ENCODE assay signal across 8 cellular contexts in the genomic region with DNA sequence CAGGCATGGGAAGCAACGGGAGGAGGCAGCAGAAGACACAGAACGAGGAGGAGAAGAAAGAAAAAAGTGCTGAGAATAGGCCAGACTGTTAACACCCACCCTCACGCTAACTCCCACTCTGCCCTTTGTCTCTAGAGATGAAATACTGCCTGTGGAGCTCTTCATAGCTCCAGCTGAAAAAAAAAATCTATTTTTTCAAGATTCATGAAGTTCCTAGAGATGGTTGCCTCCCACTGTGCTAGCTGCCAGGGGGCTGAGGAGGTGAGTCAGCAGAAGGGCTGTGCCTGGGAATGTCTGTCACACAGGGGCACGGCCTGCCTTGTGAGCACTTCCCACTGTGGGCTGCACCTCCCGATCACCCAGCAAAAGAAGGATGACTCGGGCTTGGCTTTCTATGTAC. TPM values are rescaled to one million over a fixed set of nuclear protein-coding genes. Genes with fewer than 3 reads are reported as not detected.
A peak's percentile ranks its signal among the peaks of the same experiment; 100 is the strongest.
DNase-seq lines count a peak whose midpoint lies in the region; ATAC-seq and TF ChIP-seq lines count a peak whose summit lies in the region.

No MANE protein-coding gene starts in this region.

- peaks cover 12 to 14% of the 10 kb centered on the region in 2 donors for H3K4me1 Mint-ChIP-seq in effector memory CD8-positive, alpha-beta T cell (ENCODE audit: low read depth in 2 of 2)

- no peak for ATAC-seq in HG02970 (IDR thresholded peaks at IDR 0.05; ENCODE audit: low FRiP score, unreplicated experiment)
- no peak for ATAC-seq in effector memory CD8-positive, alpha-beta T cell (replicated peaks)
- ATAC-seq in GM18909 (IDR thresholded peaks at IDR 0.05; ENCODE audit: poor library complexity, unreplicated experiment) = no peak

- no peaks in the 10 kb centered on the region for H3K27me3 ChIP-seq in esophagus muscularis mucosa
- no peaks in the 10 kb centered on the region for H3K27me3 ChIP-seq in muscle layer of duodenum (ENCODE audit: low read depth, low read length)

- WGBS in esophagus muscularis mucosa = 23% methylated on average over 6 of the region's 6 CpGs

- TF ChIP-seq EP300 in esophagus muscularis mucosa (IDR thresholded peaks at IDR 0.05) = no peak

- no peak overlapping the region for H3K27ac Mint-ChIP-seq in effector memory CD8-positive, alpha-beta T cell

- H3K9me3 ChIP-seq in esophagus muscularis mucosa (no peaks in the 10 kb centered on the region), muscle layer of duodenum (ENCODE audit: control insufficient read depth in 1 of 2, low read length in 2 of 2) (no peaks in the 10 kb centered on the region)

- H3K4me1 ChIP-seq in esophagus muscularis mucosa = peaks cover 47 to 63% (median 60%) of the 10 kb centered on the region in 4 donors
- peaks cover 33 to 53% of the 10 kb centered on the region in 2 donors for H3K4me1 ChIP-seq in muscle layer of duodenum (ENCODE audit: control insufficient read depth in 1 of 2, insufficient read depth in 2 of 2, low read length in 2 of 2)

- no peak overlapping the region for H3K4me3 Mint-ChIP-seq in effector memory CD8-positive, alpha-beta T cell

- H3K27ac ChIP-seq in esophagus muscularis mucosa (replicated peaks in 1 of 4) = peak overlapping the region; percentile 67 to 75 (median 72)
- H3K27ac ChIP-seq in muscle layer of duodenum (ENCODE audit: low read length) = peak overlapping the region; percentile 22

- H3K36me3 Mint-ChIP-seq in effector memory CD8-positive, alpha-beta T cell (ENCODE audit: insufficient read depth) = peaks cover 45% of the 10 kb centered on the region

- TF ChIP-seq POLR2A in esophagus muscularis mucosa (IDR thresholded peaks at IDR 0.05; ENCODE audit: low read depth) = no peak

- no peaks in the 10 kb centered on the region for H3K9me3 Mint-ChIP-seq in effector memory CD8-positive, alpha-beta T cell

- H3K4me3 ChIP-seq in esophagus muscularis mucosa (no peak overlapping the region), muscle layer of duodenum (ENCODE audit: low read depth in 1 of 2, low read length in 2 of 2) (peak overlapping the region in 1 of 2 donors; percentile 2)

- TF ChIP-seq CTCF in esophagus muscularis mucosa (IDR thresholded peaks at IDR 0.05) = no peak

- intact Hi-C loops in esophagus muscularis mucosa (cut with DNase I) = no loop called here

- no peaks in the 10 kb centered on the region for H3K27me3 Mint-ChIP-seq in effector memory CD8-positive, alpha-beta T cell

- peaks cover 8 to 46% (median 39%) of the 10 kb centered on the region in 4 donors for H3K36me3 ChIP-seq in esophagus muscularis mucosa
- peaks cover 9 to 22% of the 10 kb centered on the region in 2 donors for H3K36me3 ChIP-seq in muscle layer of duodenum (ENCODE audit: control insufficient read depth in 1 of 2, insufficient read depth in 2 of 2, low read length in 2 of 2)

- DNase-seq in AG08396 (ENCODE audit: low spot score) (peak; percentile 92), NCI-H226 (peak; percentile 96), esophagus muscularis mucosa (ENCODE audit: extremely low spot score) (no peak), SIG-M5 treated with dmso at 0.1 percent for 504 hours (lab: John Stamatoyannopoulos, UW; ENCODE audit: unreplicated experiment) (no peak)
- DNase-seq in effector memory CD8-positive, alpha-beta T cell = no peak

RNA-seq across cellular contexts. Expression of a gene that starts 44.3 kb away (rescaled TPM):
- 10 to 100 TPM; 15.0 to 28.4 (median 21.2) TPM for total RNA-seq in esophagus muscularis mucosa

Comparison
In these comparisons a context has a peak if more than half of its experiments do, and no peak if none do; other contexts are left out.
1. DNase-seq: peak in AG08396 (single experiment) and NCI-H226 (single experiment); none in esophagus muscularis mucosa (single experiment), effector memory CD8-positive, alpha-beta T cell (0 of 3) and SIG-M5 treated with dmso at 0.1 percent for 504 hours (single experiment).